In genomic region chr9:132172185-132172584, GRCh38 we compare ENCODE assay signal across 1 cellular context.
TF ChIP-seq lines count a peak whose summit lies in the region.

No MANE protein-coding gene starts in this region.

TF ChIP-seq in HEK293, 187 proteins besides CTCF, POLR2A, EP300 and RAD21 (continued from another document):
- TF ChIP-seq ZNF558 (tag by site-specific recombination; IDR thresholded peaks at IDR 0.05): no peak
- TF ChIP-seq ZNF76 (tag by site-specific recombination; IDR thresholded peaks at IDR 0.05; ENCODE audit: borderline replicate concordance, low read depth): no peak
- TF ChIP-seq ZNF398 (tag by site-specific recombination; IDR thresholded peaks at IDR 0.05): no peak
- TF ChIP-seq ZNF138 (tag by site-specific recombination; IDR thresholded peaks at IDR 0.05; ENCODE audit: borderline replicate concordance): no peak
- TF ChIP-seq SETDB1 (IDR thresholded peaks at IDR 0.05; ENCODE audit: insufficient read length, low read length): no peak
- TF ChIP-seq ZNF24 (tag by site-specific recombination; IDR thresholded peaks at IDR 0.05): no peak
- TF ChIP-seq ZBTB17 (tag by site-specific recombination; IDR thresholded peaks at IDR 0.05): no peak
- no peak for TF ChIP-seq ZNF292 (tag by site-specific recombination; IDR thresholded peaks at IDR 0.05; ENCODE audit: borderline replicate concordance, low read depth)
- no peak for TF ChIP-seq ZEB2 (tag by site-specific recombination; IDR thresholded peaks at IDR 0.05)
- TF ChIP-seq BCL11A (tag by site-specific recombination; IDR thresholded peaks at IDR 0.05; ENCODE audit: low read depth): no peak
- no peak for TF ChIP-seq ZNF488 (tag by site-specific recombination; IDR thresholded peaks at IDR 0.05)
- no peak for TF ChIP-seq ZNF433 (tag by site-specific recombination; IDR thresholded peaks at IDR 0.05; ENCODE audit: low read depth)
- TF ChIP-seq ZNF768 (tag by site-specific recombination; IDR thresholded peaks at IDR 0.05): peak; percentile 72; the same call in 1 of the 2 replicates
- TF ChIP-seq ZBTB1 (tag by site-specific recombination; IDR thresholded peaks at IDR 0.05): no peak
- no peak for TF ChIP-seq SCRT2 (tag by site-specific recombination; IDR thresholded peaks at IDR 0.05)
